ENCODE assay signal across 28 cellular contexts in genomic region chr3:163587342-163587741, GRCh38.
"Had no signal": no experiment of that assay in that cellular context is flagged by ENCODE, and none has a peak within 500 bp of the region (broad histone marks: within the 10 kb centered on the region; RNA-seq: fewer than 3 reads in every experiment).

No MANE protein-coding gene starts in this region.

- DNase-seq: activated CD4-positive, alpha-beta T cell treated with anti-CD3 and anti-CD28 coated beads for 36 hours; activated CD4-positive, alpha-beta T cell treated with anti-CD3 and anti-CD28 coated beads, Interleukin-2, amount 10 ng/mL, durations not matched to agents 7 days and 5 days; activated CD4-positive, alpha-beta T cell treated with anti-CD3 and anti-CD28 coated beads, Interleukin-2, amount 50 U/mL, for 48 hours; activated CD8-positive, alpha-beta T cell treated with anti-CD3 and anti-CD28 coated beads, Interleukin-2, amount 10 ng/mL, durations not matched to agents 7 days and 5 days; activated gamma-delta T cell; activated naive CD4-positive, alpha-beta T cell treated with Interleukin-2 at 50 U/mL for 16 hours; activated naive CD8-positive, alpha-beta T cell treated with anti-CD3 and anti-CD28 coated beads, Interleukin-2, amount 10 ng/mL, durations not matched to agents 7 days and 5 days; activated T-cell treated with anti-CD3 and anti-CD28 coated beads, Interleukin-2, amount 50 U/mL, for 24 hours; amygdala; caudate nucleus; colonic mucosa; MM.1S; MV-4-11; NCI-H1092; NCI-H1436 treated with DMSO at 0.1 percent for 48 hours; NCI-H1694 treated with DMSO at 0.1 percent for 48 hours; NCI-H2029; NCI-H345; NCI-H524 treated with DMSO at 0.1 percent for 48 hours; SHP77 treated with DMSO at 0.1 percent for 48 hours; SK-N-SH had no signal

- ATAC-seq: activated CD4-positive, alpha-beta T cell treated with anti-CD3 and anti-CD28 coated beads for 36 hours; activated CD4-positive, CD25-positive, alpha-beta regulatory T cell treated with anti-CD3 and anti-CD28 coated beads, Interleukin-2, amount 50 U/mL, for 24 hours; activated CD8-positive, alpha-beta T cell treated with anti-CD3 and anti-CD28 coated beads, Interleukin-2, amount 10 ng/mL, durations not matched to agents 7 days and 5 days; WTC11 had no signal

- H3K9me3 ChIP-seq: ascending aorta, colonic mucosa, SJSA1, SK-N-SH had no signal

- H3K9ac ChIP-seq: SK-N-SH had no signal

- H3K27me3 ChIP-seq: ascending aorta, colonic mucosa, SJSA1 had no signal

- H3K36me3 ChIP-seq: ascending aorta, colonic mucosa, SJSA1 had no signal

- H3K27ac ChIP-seq: ascending aorta, colonic mucosa, PC-9, SJSA1 had no signal

- H3K4me2 ChIP-seq: PC-9, SK-N-SH had no signal

- FAIRE-seq: bronchial epithelial cell, TTC549 had no signal

- H3K4me3 ChIP-seq: ascending aorta, colonic mucosa, PC-9, SJSA1 had no signal

- H3K4me1 ChIP-seq: ascending aorta, colonic mucosa, SJSA1 had no signal

- H3K9me2 ChIP-seq: SK-N-SH had no signal
